ENCODE assay signal across 8 cellular contexts in the genomic region with DNA sequence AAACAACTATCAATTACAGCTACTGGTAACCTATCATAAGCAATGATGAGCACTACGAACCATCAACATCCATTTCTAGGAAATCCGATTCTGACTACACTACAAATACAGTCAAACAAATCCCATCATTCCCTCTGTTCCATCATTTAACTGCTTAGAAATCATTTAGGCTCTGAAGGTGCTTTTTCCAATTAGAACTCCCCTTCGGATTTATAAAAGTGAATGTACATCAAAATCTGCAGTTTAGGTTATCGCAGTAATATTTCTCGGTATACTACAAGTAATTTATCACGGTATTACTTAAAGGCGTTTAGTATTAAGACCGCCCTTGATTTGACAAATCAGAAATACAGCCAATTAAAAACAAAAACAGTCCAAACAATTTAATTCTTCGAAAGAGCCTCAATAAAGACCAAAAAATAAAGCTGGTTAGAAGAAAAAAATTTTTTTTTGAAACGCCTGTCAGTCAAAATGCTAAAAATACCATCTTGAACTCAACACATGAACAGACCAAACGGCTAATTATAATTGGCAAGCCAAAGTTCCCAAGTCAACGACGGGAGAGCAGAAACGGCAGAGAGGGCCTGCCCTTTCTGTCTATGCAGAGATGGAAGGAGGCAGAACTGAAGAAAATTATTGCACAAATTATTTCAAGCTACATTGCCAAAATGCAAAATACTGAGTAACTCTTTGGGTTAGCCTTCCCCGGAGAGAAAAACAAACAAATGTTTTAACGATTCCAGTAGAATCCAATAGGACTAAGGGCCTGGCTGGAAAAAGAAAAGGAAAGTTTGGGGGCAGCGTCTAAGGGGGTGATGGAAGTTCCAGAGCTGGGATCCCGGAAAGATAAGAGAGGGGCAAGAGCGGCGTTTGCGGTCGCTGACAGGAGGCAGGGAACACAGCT. TPM values are rescaled to one million over a fixed set of nuclear protein-coding genes. Genes with fewer than 3 reads are reported as not detected.
DNase-seq lines count a peak whose midpoint lies in the region; ATAC-seq, FAIRE-seq and TF ChIP-seq lines count a peak whose summit lies in the region.

No MANE protein-coding gene starts in this region.

- no peak for TF ChIP-seq POLR2A in A549 (IDR thresholded peaks at IDR 0.05; ENCODE audit: low read length)
- TF ChIP-seq POLR2A in adrenal gland (IDR thresholded peaks at IDR 0.05), result peak in 1 of 2 donors; percentile 48

- CTCF ChIA-PET in A549 (lab: Yijun Ruan, JAX), result interaction anchor here (0.6 to 1.1 kb wide), 5 partner anchors 9 to 314 kb away, joined by 3 read pairs; no protein-coding TSS in a partner anchor

- ATAC-seq in A549 (peak; percentile 1 to 41; a peak in 3 of 6 replicates), sciatic nerve (peak; percentile 56)

- TF ChIP-seq CTCF in A549 (IDR thresholded peaks at IDR 0.05) (no peak), GM12865 (IDR thresholded peaks at IDR 0.05; ENCODE audit: insufficient read depth, low read depth, low read length, missing control alignments) (no peak), adrenal gland (IDR thresholded peaks at IDR 0.05) (no peak), hepatocyte (IDR thresholded peaks at IDR 0.05; ENCODE audit: poor library complexity) (no peak)

- H3K9me3 ChIP-seq in A549 (no peaks in the 10 kb centered on the region), adrenal gland (replicated peaks in 1 of 3) (no peaks in the 10 kb centered on the region), hepatocyte (ENCODE audit: low read depth) (no peaks in the 10 kb centered on the region)

- H4K20me1 ChIP-seq in hepatocyte (ENCODE audit: insufficient read depth, poor library complexity, severe bottlenecking), result peaks cover 6% of the 10 kb centered on the region

- TF ChIP-seq RAD21 in A549 (conservative IDR thresholded peaks at IDR 0.05 in 1 of 2, IDR thresholded peaks at IDR 0.05 in 1 of 2), result no peak

- H3K4me3 ChIP-seq in A549 (peak overlapping the region; percentile 62), GM12865 (ENCODE audit: low read depth, low read length) (peak overlapping the region; percentile 94), adrenal gland (peak overlapping the region; percentile 11 to 88 (median 62)), hepatocyte (peak overlapping the region; percentile 84)

- peak in 1 of 2 experiments; percentile 43 for DNase-seq in A549 (ENCODE audit: low read depth in 1 of 2, low spot score in 1 of 2)
- DNase-seq in GM12865 (ENCODE audit: low read depth), result peak; percentile 29
- peak; percentile 38 for DNase-seq in NCI-H345 (lab: John Stamatoyannopoulos, UW)
- DNase-seq in adrenal gland, result peak in 3 of 7 donors; percentile 37 to 46 (median 42)
- DNase-seq in hepatocyte (ENCODE audit: low spot score), result peak; percentile 28
- no peak for DNase-seq in sciatic nerve (ENCODE audit: low spot score)
- DNase-seq in NCI-H128 (lab: John Stamatoyannopoulos, UW; ENCODE audit: unreplicated experiment), result no peak
- no peak for DNase-seq in mucosa of gallbladder (ENCODE audit: low spot score)

- no peaks in the 10 kb centered on the region for H3K27me3 ChIP-seq in adrenal gland
- no peaks in the 10 kb centered on the region for H3K27me3 ChIP-seq in hepatocyte

- intact Hi-C loops in adrenal gland (cut with DNase I), result no loop called here
- intact Hi-C loops in sciatic nerve (cut with DNase I), result no loop called here

- H3K9me2 ChIP-seq in hepatocyte (replicated peaks; ENCODE audit: insufficient read depth), result no peaks in the 10 kb centered on the region

- POLR2A ChIA-PET in A549 (lab: Yijun Ruan, JAX), result interaction anchor here (0.6 to 1.2 kb wide), 6 partner anchors 9 to 841 kb away, joined by 3 to 5 read pairs (median 3); a partner anchor contains a TSS

- peak; percentile 67 for FAIRE-seq in A549 (lab: Jason Lieb, UNC)

- peak overlapping the region; percentile 96 to 99 for H3K27ac ChIP-seq in A549
- H3K27ac ChIP-seq in adrenal gland, result peak overlapping the region; percentile 86 to 99 (median 94)
- H3K27ac ChIP-seq in hepatocyte, result peak overlapping the region; percentile 99

- H3K4me2 ChIP-seq in A549, result peak overlapping the region; percentile 81
- peak overlapping the region; percentile 87 for H3K4me2 ChIP-seq in hepatocyte

- no peak for TF ChIP-seq EP300 in A549 (IDR thresholded peaks at IDR 0.05)

- peaks cover 55% of the 10 kb centered on the region for H3K79me2 ChIP-seq in hepatocyte

- WGBS in A549 (ENCODE audit: missing lambda C conversion rate), result 5% methylated on average over 22 of the region's 22 CpGs
- WGBS in adrenal gland, 4 donors, result 4 to 7% (median 6%) methylated on average over 22 of the region's 22 CpGs
- WGBS in hepatocyte (ENCODE audit: low lambda C conversion rate, missing lambda C conversion rate), result 21% methylated on average over 22 of the region's 22 CpGs

- H2AFZ ChIP-seq in hepatocyte, result peak overlapping the region; percentile 41

- H3K4me1 ChIP-seq in A549, result peaks cover 44% of the 10 kb centered on the region
- H3K4me1 ChIP-seq in adrenal gland (replicated peaks in 1 of 2), result peaks cover 6 to 31% of the 10 kb centered on the region in 2 donors
- H3K4me1 ChIP-seq in hepatocyte (ENCODE audit: insufficient read depth), result peaks cover 23% of the 10 kb centered on the region

- H3K36me3 ChIP-seq in adrenal gland (replicated peaks in 1 of 2), result no peaks in the 10 kb centered on the region
- no peaks in the 10 kb centered on the region for H3K36me3 ChIP-seq in hepatocyte (replicated peaks; ENCODE audit: insufficient read depth, low read depth)

TF ChIP-seq in A549, 52 proteins besides CTCF, POLR2A, EP300 and RAD21 (continues in another document):
- no peak for TF ChIP-seq CHD4 (IDR thresholded peaks at IDR 0.05; ENCODE audit: borderline replicate concordance)
- TF ChIP-seq FOSB (CRISPR knock-in tag; IDR thresholded peaks at IDR 0.05), result no peak
- TF ChIP-seq, protein P1, sequence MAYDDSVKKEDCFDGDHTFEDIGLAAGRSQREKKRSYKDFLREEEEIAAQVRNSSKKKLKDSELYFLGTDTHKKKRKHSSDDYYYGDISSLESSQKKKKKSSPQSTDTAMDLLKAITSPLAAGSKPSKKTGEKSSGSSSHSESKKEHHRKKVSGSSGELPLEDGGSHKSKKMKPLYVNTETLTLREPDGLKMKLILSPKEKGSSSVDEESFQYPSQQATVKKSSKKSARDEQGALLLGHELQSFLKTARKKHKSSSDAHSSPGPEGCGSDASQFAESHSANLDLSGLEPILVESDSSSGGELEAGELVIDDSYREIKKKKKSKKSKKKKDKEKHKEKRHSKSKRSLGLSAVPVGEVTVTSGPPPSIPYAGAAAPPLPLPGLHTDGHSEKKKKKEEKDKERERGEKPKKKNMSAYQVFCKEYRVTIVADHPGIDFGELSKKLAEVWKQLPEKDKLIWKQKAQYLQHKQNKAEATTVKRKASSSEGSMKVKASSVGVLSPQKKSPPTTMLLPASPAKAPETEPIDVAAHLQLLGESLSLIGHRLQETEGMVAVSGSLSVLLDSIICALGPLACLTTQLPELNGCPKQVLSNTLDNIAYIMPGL (CRISPR knock-in tag; IDR thresholded peaks at IDR 0.05; ENCODE audit: borderline replicate concordance), result no peak
- TF ChIP-seq ESRRA (IDR thresholded peaks at IDR 0.05; ENCODE audit: borderline replicate concordance, low read length), result no peak
- no peak for TF ChIP-seq HOXB13 (CRISPR knock-in tag; IDR thresholded peaks at IDR 0.05; ENCODE audit: low read depth)
- TF ChIP-seq FOXS1 (CRISPR knock-in tag; IDR thresholded peaks at IDR 0.05), result no peak
- TF ChIP-seq, protein P2, sequence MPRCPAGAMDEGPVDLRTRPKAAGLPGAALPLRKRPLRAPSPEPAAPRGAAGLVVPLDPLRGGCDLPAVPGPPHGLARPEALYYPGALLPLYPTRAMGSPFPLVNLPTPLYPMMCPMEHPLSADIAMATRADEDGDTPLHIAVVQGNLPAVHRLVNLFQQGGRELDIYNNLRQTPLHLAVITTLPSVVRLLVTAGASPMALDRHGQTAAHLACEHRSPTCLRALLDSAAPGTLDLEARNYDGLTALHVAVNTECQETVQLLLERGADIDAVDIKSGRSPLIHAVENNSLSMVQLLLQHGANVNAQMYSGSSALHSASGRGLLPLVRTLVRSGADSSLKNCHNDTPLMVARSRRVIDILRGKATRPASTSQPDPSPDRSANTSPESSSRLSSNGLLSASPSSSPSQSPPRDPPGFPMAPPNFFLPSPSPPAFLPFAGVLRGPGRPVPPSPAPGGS (IDR thresholded peaks at IDR 0.05), result no peak
- TF ChIP-seq, protein P3, sequence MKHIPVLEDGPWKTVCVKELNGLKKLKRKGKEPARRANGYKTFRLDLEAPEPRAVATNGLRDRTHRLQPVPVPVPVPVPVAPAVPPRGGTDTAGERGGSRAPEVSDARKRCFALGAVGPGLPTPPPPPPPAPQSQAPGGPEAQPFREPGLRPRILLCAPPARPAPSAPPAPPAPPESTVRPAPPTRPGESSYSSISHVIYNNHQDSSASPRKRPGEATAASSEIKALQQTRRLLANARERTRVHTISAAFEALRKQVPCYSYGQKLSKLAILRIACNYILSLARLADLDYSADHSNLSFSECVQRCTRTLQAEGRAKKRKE (CRISPR knock-in tag; IDR thresholded peaks at IDR 0.05; ENCODE audit: low read depth), result no peak
- no peak for TF ChIP-seq MAZ (IDR thresholded peaks at IDR 0.05; ENCODE audit: borderline replicate concordance, low read depth, low read length)
- TF ChIP-seq EHMT2 (IDR thresholded peaks at IDR 0.05; ENCODE audit: low read depth), result no peak
- TF ChIP-seq CBX2 (IDR thresholded peaks at IDR 0.05; ENCODE audit: borderline replicate concordance, low read depth), result no peak
- TF ChIP-seq TP53 (CRISPR knock-in tag; IDR thresholded peaks at IDR 0.05), result no peak
- no peak for TF ChIP-seq MYC (IDR thresholded peaks at IDR 0.05; ENCODE audit: borderline replicate concordance, low read length)
- TF ChIP-seq, protein P4, sequence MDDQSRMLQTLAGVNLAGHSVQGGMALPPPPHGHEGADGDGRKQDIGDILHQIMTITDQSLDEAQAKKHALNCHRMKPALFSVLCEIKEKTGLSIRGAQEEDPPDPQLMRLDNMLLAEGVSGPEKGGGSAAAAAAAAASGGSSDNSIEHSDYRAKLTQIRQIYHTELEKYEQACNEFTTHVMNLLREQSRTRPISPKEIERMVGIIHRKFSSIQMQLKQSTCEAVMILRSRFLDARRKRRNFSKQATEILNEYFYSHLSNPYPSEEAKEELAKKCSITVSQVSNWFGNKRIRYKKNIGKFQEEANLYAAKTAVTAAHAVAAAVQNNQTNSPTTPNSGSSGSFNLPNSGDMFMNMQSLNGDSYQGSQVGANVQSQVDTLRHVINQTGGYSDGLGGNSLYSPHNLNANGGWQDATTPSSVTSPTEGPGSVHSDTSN (IDR thresholded peaks at IDR 0.05), result no peak

RNA-seq across cellular contexts. Expression of a gene that starts 1.2 kb away (rescaled TPM):
- 29.2 and 32.5 TPM in 2 replicates for polyA plus RNA-seq in A549 (2011; rRNA removed)
- 4.9 and 5.8 TPM in 2 replicates for polyA plus RNA-seq in A549 (2012; cell fraction: cytosol; rRNA removed)
- polyA plus RNA-seq in A549 (2012; cell fraction: nucleus; rRNA removed), result 3.6 and 6.1 TPM in 2 replicates
- polyA plus RNA-seq in A549 (2017; fragmentation: RNase III; extraction: RNeasy Plus Mini Kit Qiagen cat#74134 plus additional on column Dnase treatment), result 14.0 to 15.0 TPM (median 14.9 TPM) in 3 replicates
- polyA minus RNA-seq in A549 (2011; rRNA and poly(A)+ RNA removed), result 12.0 and 14.3 TPM in 2 replicates
- total RNA-seq in adrenal gland, result 10 to 100 TPM; 15.3 to 33.1 (median 19.0) TPM
- 10 to 100 TPM; 15.1 to 27.5 (median 18.0) TPM for polyA plus RNA-seq in adrenal gland
- 36.2 and 40.5 TPM in 2 replicates for total RNA-seq in hepatocyte
- 14.5 and 17.4 TPM in 2 replicates for polyA plus RNA-seq in hepatocyte
- total RNA-seq in sciatic nerve, result 27.9 TPM
- total RNA-seq in mucosa of gallbladder, result 22.9 TPM

Comparison
In these comparisons a context has a peak if more than half of its experiments do, and no peak if none do; other contexts are left out.
1. DNase-seq: peak in GM12865 (single experiment), NCI-H345 (single experiment) and hepatocyte (single experiment); none in sciatic nerve (single experiment), NCI-H128 (single experiment) and mucosa of gallbladder (single experiment).
2. Peak in every context shown above with its lines, with median percentiles within 50 percentile points of each other: H3K27ac ChIP-seq and H3K4me3 ChIP-seq.